Comparison of ENCODE assay signal across 10 cellular contexts in the genomic region with DNA sequence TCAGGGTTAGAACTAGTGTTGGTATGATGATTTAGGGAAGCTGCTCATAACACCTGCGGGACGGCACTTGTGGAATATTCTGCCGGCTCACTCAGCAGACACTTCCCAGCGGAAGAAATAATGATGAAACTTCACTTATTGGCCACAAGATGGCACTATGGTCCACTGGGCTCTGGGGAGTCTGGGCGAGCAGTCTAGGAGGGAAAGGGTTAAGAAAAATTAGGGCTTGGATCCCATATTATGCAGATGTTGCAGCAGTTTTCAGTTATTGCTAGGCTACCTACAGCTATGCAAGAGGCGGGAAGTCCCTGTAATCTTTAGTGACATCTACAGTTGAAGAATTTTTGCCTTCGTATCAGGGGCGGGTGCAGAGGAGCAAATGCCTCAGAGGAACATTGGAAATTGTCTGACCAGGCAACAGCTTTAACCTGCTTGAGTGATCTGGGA.
DNase-seq lines count a peak whose midpoint lies in the region; ATAC-seq and TF ChIP-seq lines count a peak whose summit lies in the region.
"Had no signal": no experiment of that assay in that cellular context is flagged by ENCODE, and none has a peak within 500 bp of the region (broad histone marks: within the 10 kb centered on the region; RNA-seq: fewer than 3 reads in every experiment).

No MANE protein-coding gene starts in this region.

- DNase-seq in Ammon's horn (ENCODE audit: low spot score) (peak; percentile 67), GM13976 (ENCODE audit: low spot score) (peak; percentile 40), RPMI8226 (peak; percentile 42), epithelial cell of esophagus (ENCODE audit: low read depth) (peak; percentile 67), neural crest cell (ENCODE audit: low read depth, low spot score) (no peak), NCI-H2227 (lab: John Stamatoyannopoulos, UW; ENCODE audit: unreplicated experiment) (no peak)

- in situ Hi-C loops in GM13976 (cut with MboI; ENCODE audit: low sequenced_read_pairs, unreplicated experiment) = no loop called here

- no peak overlapping the region for H3K27ac Mint-ChIP-seq in neural crest cell (ENCODE audit: unreplicated experiment)
- H3K27ac Mint-ChIP-seq: natural killer cell treated with Interleukin-12 subunit alpha and Interleukin-12 subunit beta and Interleukin-15 and Interleukin-18, amount 100 ng/mL, for 72 hours had no signal

- ATAC-seq in HG03025 (IDR thresholded peaks at IDR 0.05; ENCODE audit: low FRiP score, unreplicated experiment) = peak; percentile 66
- ATAC-seq in HG03565 (IDR thresholded peaks at IDR 0.05; ENCODE audit: unreplicated experiment) = no peak

- no peak overlapping the region for H3K4me3 ChIP-seq in epithelial cell of esophagus (ENCODE audit: low read length)
- H3K4me3 ChIP-seq: SJCRH30 had no signal

- H3K4me1 Mint-ChIP-seq in neural crest cell = peaks cover 9% of the 10 kb centered on the region

- peaks cover 32% of the 10 kb centered on the region for H3K27me3 Mint-ChIP-seq in neural crest cell (ENCODE audit: low read depth)

- no peaks in the 10 kb centered on the region for H3K9me3 Mint-ChIP-seq in neural crest cell
- H3K9me3 Mint-ChIP-seq: natural killer cell treated with Interleukin-12 subunit alpha and Interleukin-12 subunit beta and Interleukin-15 and Interleukin-18, amount 100 ng/mL, for 72 hours had no signal

- H3K36me3 Mint-ChIP-seq in neural crest cell (ENCODE audit: low read depth) = no peaks in the 10 kb centered on the region
- H3K36me3 Mint-ChIP-seq: natural killer cell treated with Interleukin-12 subunit alpha and Interleukin-12 subunit beta and Interleukin-15 and Interleukin-18, amount 100 ng/mL, for 72 hours had no signal

- H3K4me3 Mint-ChIP-seq in neural crest cell = no peak overlapping the region
- H3K4me3 Mint-ChIP-seq: natural killer cell treated with Interleukin-12 subunit alpha and Interleukin-12 subunit beta and Interleukin-15 and Interleukin-18, amount 100 ng/mL, for 72 hours had no signal

- TF ChIP-seq CTCF in GM13976 (IDR thresholded peaks at IDR 0.05; ENCODE audit: borderline replicate concordance, control extremely low read depth, extremely low read depth, insufficient read depth, missing control alignments) (peak; percentile 61), epithelial cell of esophagus (IDR thresholded peaks at IDR 0.05; ENCODE audit: insufficient read depth, low read depth, low read length, missing control alignments) (peak; percentile 80), neural crest cell (conservative IDR thresholded peaks at IDR 0.05) (peak; percentile 85)

Comparison
In these comparisons a context has a peak if more than half of its experiments do, and no peak if none do; other contexts are left out.
1. DNase-seq: peak in Ammon's horn (single experiment), GM13976 (single experiment), RPMI8226 (single experiment) and epithelial cell of esophagus (single experiment); none in neural crest cell (single experiment) and NCI-H2227 (single experiment).
2. Peak in every context shown above with its lines, with median percentiles within 50 percentile points of each other: CTCF ChIP-seq.